8 cellular contexts compared by ENCODE assay signal in the genomic region with DNA sequence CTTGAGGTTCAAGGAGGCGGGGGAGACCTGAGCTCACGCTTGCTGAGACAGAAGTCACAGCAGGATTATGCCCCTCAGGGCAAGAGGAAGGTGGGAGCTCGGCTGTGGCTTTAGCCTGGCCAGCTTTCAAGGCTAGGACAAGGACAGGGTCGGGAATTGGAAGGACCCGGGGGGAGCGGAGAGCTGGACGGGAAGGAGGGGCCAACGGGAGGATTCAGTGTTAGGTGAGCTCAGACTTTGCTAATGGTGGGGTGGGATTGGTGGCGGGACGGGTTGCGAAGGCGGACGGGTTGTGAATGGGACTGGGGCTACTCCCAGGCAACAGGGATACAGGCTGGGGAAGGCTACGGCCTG. TPM values are rescaled to one million over a fixed set of nuclear protein-coding genes. Genes with fewer than 3 reads are reported as not detected.
A peak's percentile ranks its signal among the peaks of the same experiment; 100 is the strongest.
DNase-seq lines count a peak whose midpoint lies in the region; ATAC-seq and TF ChIP-seq lines count a peak whose summit lies in the region.

No MANE protein-coding gene starts in this region.

- no peaks in the 10 kb centered on the region for H3K9me2 ChIP-seq in Loucy (replicated peaks; ENCODE audit: low read depth, low read length)

- peaks cover 0 to 7% (median 0%) of the 10 kb centered on the region in 5 donors for H3K36me3 Mint-ChIP-seq in naive thymus-derived CD4-positive, alpha-beta T cell

- no peaks in the 10 kb centered on the region for H3K27me3 Mint-ChIP-seq in naive thymus-derived CD4-positive, alpha-beta T cell

- peaks cover 42% of the 10 kb centered on the region for H3K79me2 ChIP-seq in Loucy (ENCODE audit: insufficient read depth, low read length)

- no peaks in the 10 kb centered on the region for H3K9me3 Mint-ChIP-seq in naive thymus-derived CD4-positive, alpha-beta T cell

- no peak for DNase-seq in BE2C
- DNase-seq in coronary artery (ENCODE audit: low spot score), result no peak
- DNase-seq in naive thymus-derived CD4-positive, alpha-beta T cell, result no peak
- no peak for DNase-seq in mucosa of gallbladder (ENCODE audit: low spot score)
- no peak for DNase-seq in stimulated activated naive CD4-positive, alpha-beta T cell treated with Interleukin-2 at 50 U/mL for 16 hours (lab: John Stamatoyannopoulos, UW)
- no peak for DNase-seq in NCI-H526 treated with DMSO at 0.1 percent for 48 hours (lab: John Stamatoyannopoulos, UW)
- no peak for DNase-seq in RPMI8226

- ATAC-seq in naive thymus-derived CD4-positive, alpha-beta T cell, result no peak

- H3K27me3 ChIP-seq in BE2C (no peaks in the 10 kb centered on the region), Loucy (ENCODE audit: insufficient read depth, low read length, poor library complexity, severe bottlenecking) (no peaks in the 10 kb centered on the region)
- no peaks in the 10 kb centered on the region for H3K27me3 ChIP-seq in naive thymus-derived CD4-positive, alpha-beta T cell (ENCODE audit: control insufficient read depth in 2 of 2, insufficient read depth in 2 of 2, low read length in 2 of 2)

- peak overlapping the region; percentile 85 for H3K4me3 ChIP-seq in BE2C (ENCODE audit: low read depth, low read length)
- peak overlapping the region; percentile 90 for H3K4me3 ChIP-seq in Loucy (ENCODE audit: low read length, poor library complexity, severe bottlenecking)
- peak overlapping the region; percentile 86 for H3K4me3 ChIP-seq in coronary artery
- peak overlapping the region; percentile 91 for H3K4me3 ChIP-seq in naive thymus-derived CD4-positive, alpha-beta T cell (ENCODE audit: low read length)

- H3K36me3 ChIP-seq in BE2C (0 out of 2 replicates have a peak, but pooled peaks cover 3% of the 10 kb centered on the region), Loucy (ENCODE audit: insufficient read depth, low read length) (no peaks in the 10 kb centered on the region)
- no peaks in the 10 kb centered on the region for H3K36me3 ChIP-seq in naive thymus-derived CD4-positive, alpha-beta T cell (ENCODE audit: control insufficient read depth in 2 of 3, insufficient read depth in 3 of 3, low read length in 3 of 3)

- H4K20me1 ChIP-seq in Loucy (ENCODE audit: insufficient read depth, low read length, poor library complexity, severe bottlenecking), result peaks cover 27% of the 10 kb centered on the region

- H3K9me3 ChIP-seq in BE2C (no peaks in the 10 kb centered on the region), Loucy (ENCODE audit: insufficient read depth, low read depth, low read length) (no peaks in the 10 kb centered on the region)
- H3K9me3 ChIP-seq in naive thymus-derived CD4-positive, alpha-beta T cell (ENCODE audit: control insufficient read depth in 2 of 3, low read length in 3 of 3), result no peaks in the 10 kb centered on the region

- H3K4me1 ChIP-seq in BE2C, result no peaks in the 10 kb centered on the region
- H3K4me1 ChIP-seq in Loucy (ENCODE audit: insufficient read depth, low read length, poor library complexity, severe bottlenecking), result peaks cover 3% of the 10 kb centered on the region
- peaks cover 10 to 15% of the 10 kb centered on the region in 2 donors for H3K4me1 ChIP-seq in naive thymus-derived CD4-positive, alpha-beta T cell (ENCODE audit: control insufficient read depth in 2 of 2, insufficient read depth in 2 of 2, low read length in 2 of 2)

- peak overlapping the region; percentile 93 to 100 (median 99) for H3K27ac Mint-ChIP-seq in naive thymus-derived CD4-positive, alpha-beta T cell

- CTCF ChIA-PET in naive thymus-derived CD4-positive, alpha-beta T cell (lab: Charles Lee), result interaction anchor here (2.2 kb wide), 1 partner anchor 13 kb away, joined by 10 read pairs; no protein-coding TSS in a partner anchor

- H3K9ac ChIP-seq in Loucy (ENCODE audit: low read depth, low read length, poor library complexity, severe bottlenecking), result no peak overlapping the region

- POLR2A ChIA-PET in naive thymus-derived CD4-positive, alpha-beta T cell (lab: Charles Lee), result interaction anchor here (0.5 to 2.4 kb wide), 9 partner anchors 10 to 621 kb away, joined by 3 to 20 read pairs (median 5); partner anchors contain the start of genes HSD17B10, KDM5C, PHF8 and TSPYL2

- peak overlapping the region; percentile 89 to 100 (median 96) for H3K4me3 Mint-ChIP-seq in naive thymus-derived CD4-positive, alpha-beta T cell

- peak overlapping the region; percentile 60; the same call in 1 of the 2 replicates for H2AFZ ChIP-seq in Loucy (ENCODE audit: low read length)

- peaks cover 6 to 40% (median 24%) of the 10 kb centered on the region in 7 donors for H3K4me1 Mint-ChIP-seq in naive thymus-derived CD4-positive, alpha-beta T cell

- H3K27ac ChIP-seq in coronary artery, result peak overlapping the region; percentile 83 to 97
- peak overlapping the region; percentile 91 for H3K27ac ChIP-seq in naive thymus-derived CD4-positive, alpha-beta T cell (ENCODE audit: low read depth, low read length)

- intact Hi-C loops in naive thymus-derived CD4-positive, alpha-beta T cell (cut with micrococcal nuclease), result loop anchor here (1.0 to 5.0 kb wide), 10 partner anchors 11 to 1384 kb away; partner anchors contain the start of genes FAM120C (in 2 of the 2), HSD17B10 (in 2 of the 2), KDM5C (in 2 of the 2) and PHF8 (in 2 of the 2)

- H3F3A ChIP-seq in Loucy (ENCODE audit: low read depth), result no peaks in the 10 kb centered on the region

- peak overlapping the region; percentile 72 for H3K4me2 ChIP-seq in Loucy (ENCODE audit: low read depth, low read length, poor library complexity, severe bottlenecking)

- TF ChIP-seq CTCF in BE2C (IDR thresholded peaks at IDR 0.05; ENCODE audit: low read depth, low read length) (no peak), Loucy (conservative IDR thresholded peaks at IDR 0.05; ENCODE audit: low read length) (no peak), coronary artery (IDR thresholded peaks at IDR 0.05) (no peak)

RNA-seq across cellular contexts. Expression of gene RIBC1, which starts 0.2 kb away (rescaled TPM):
- not detected for polyA plus RNA-seq in BE2C (2012; ENCODE audit: insufficient read depth, insufficient read length, low read depth)
- 1 to 10 TPM; 1.4 to 2.4 (median 1.6) TPM for total RNA-seq in naive thymus-derived CD4-positive, alpha-beta T cell
- under 1 TPM; 0.26 to 0.62 TPM for polyA plus RNA-seq in naive thymus-derived CD4-positive, alpha-beta T cell
- 2.6 TPM for total RNA-seq in mucosa of gallbladder

RNA-seq across cellular contexts. Expression of gene SMC1A, which starts 0.4 kb away (rescaled TPM):
- 48.1 TPM for polyA plus RNA-seq in BE2C (2012; ENCODE audit: insufficient read depth, insufficient read length, low read depth)
- 100 to 1,000 TPM in 1 of 5 experiments, 10 to 100 TPM in 4; 53.0 to 108 (median 67.7) TPM for total RNA-seq in naive thymus-derived CD4-positive, alpha-beta T cell
- polyA plus RNA-seq in naive thymus-derived CD4-positive, alpha-beta T cell, result 10 to 100 TPM; 55.1 to 84.9 TPM
- total RNA-seq in mucosa of gallbladder, result 65.6 TPM

RNA-seq across cellular contexts. Expression of gene HSD17B10, which starts 11.3 kb away (rescaled TPM):
- polyA plus RNA-seq in BE2C (2012; ENCODE audit: insufficient read depth, insufficient read length, low read depth), result 456 TPM
- 100 to 1,000 TPM in 1 of 5 experiments, 10 to 100 TPM in 4; 23.9 to 116 (median 38.6) TPM for total RNA-seq in naive thymus-derived CD4-positive, alpha-beta T cell
- 100 to 1,000 TPM; 120 to 129 TPM for polyA plus RNA-seq in naive thymus-derived CD4-positive, alpha-beta T cell
- total RNA-seq in mucosa of gallbladder, result 71.5 TPM
